Comparison of ENCODE assay signal across 19 cellular contexts in the genomic region with DNA sequence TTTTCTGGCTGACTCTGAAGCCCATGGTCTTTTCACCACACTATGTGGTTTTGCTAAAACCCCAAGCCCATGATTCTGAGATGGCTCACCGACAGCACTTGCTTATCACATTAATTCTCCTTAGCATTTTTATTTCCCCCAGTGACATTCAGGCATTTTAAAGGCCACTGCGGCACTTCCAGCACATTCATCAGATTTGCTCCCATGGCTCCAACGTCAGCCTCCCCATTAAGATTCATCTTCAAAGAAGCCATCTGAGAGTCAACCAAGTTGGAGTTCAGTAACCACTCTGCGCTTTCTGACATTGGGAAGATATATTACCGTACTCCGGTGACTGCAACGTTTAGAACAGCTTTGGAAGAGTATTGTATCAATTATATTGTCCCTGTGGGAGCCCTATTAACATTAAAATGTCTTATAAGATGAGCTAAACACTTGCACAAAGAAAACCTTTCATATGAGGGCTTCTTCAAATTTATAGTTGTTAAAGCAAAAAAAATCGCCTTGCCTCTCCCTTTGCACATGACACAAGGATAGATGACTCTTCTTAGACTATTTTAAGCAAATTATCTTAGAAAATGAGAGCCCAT.
"Had no signal": no experiment of that assay in that cellular context is flagged by ENCODE, and none has a peak within 500 bp of the region (broad histone marks: within the 10 kb centered on the region; RNA-seq: fewer than 3 reads in every experiment).

No MANE protein-coding gene starts in this region.

- ATAC-seq: activated T-cell treated with anti-CD3 and anti-CD28 coated beads, Interleukin-2, amount 50 U/mL, for 4 hours; heart left ventricle; naive thymus-derived CD8-positive, alpha-beta T cell; stimulated activated naive CD8-positive, alpha-beta T cell treated with anti-CD3 and anti-CD28 coated beads, Interleukin-15, Interleukin-2, amounts not matched to agents 100 U/mL and 50 U/mL, for 24 hours had no signal

- H3K36me3 Mint-ChIP-seq: memory B cell; naive thymus-derived CD8-positive, alpha-beta T cell had no signal

- H3K4me1 Mint-ChIP-seq: activated CD4-positive, alpha-beta T cell treated with anti-CD3 and anti-CD28 coated beads, Interleukin-2, amount 10 ng/mL, durations not matched to agents 24 days and 14 days; memory B cell had no signal

- H3K4me3 Mint-ChIP-seq: activated CD4-positive, alpha-beta T cell treated with anti-CD3 and anti-CD28 coated beads, Interleukin-2, amount 10 ng/mL, durations not matched to agents 24 days and 14 days; activated naive CD4-positive, alpha-beta T cell treated with anti-CD3 and anti-CD28 coated beads for 36 hours; activated T-cell treated with anti-CD3 and anti-CD28 coated beads, Interleukin-2, amount 50 U/mL, for 4 hours; memory B cell; naive thymus-derived CD8-positive, alpha-beta T cell had no signal

- H3K27me3 Mint-ChIP-seq: activated CD4-positive, alpha-beta T cell treated with anti-CD3 and anti-CD28 coated beads, Interleukin-2, amount 10 ng/mL, durations not matched to agents 24 days and 14 days; memory B cell had no signal

- DNase-seq: activated CD4-positive, alpha-beta T cell treated with anti-CD3 and anti-CD28 coated beads, Interleukin-2, amount 10 ng/mL, durations not matched to agents 24 days and 14 days; activated CD4-positive, CD25-positive, alpha-beta regulatory T cell; activated CD8-positive, alpha-beta memory T cell treated with anti-CD3 and anti-CD28 coated beads, Interleukin-2, amount 50 U/mL, for 4 hours; activated naive CD4-positive, alpha-beta T cell treated with anti-CD3 and anti-CD28 coated beads for 36 hours; activated T-cell treated with anti-CD3 and anti-CD28 coated beads, Interleukin-2, amount 50 U/mL, for 4 hours; anterior cingulate cortex; effector CD4-positive, alpha-beta T cell; esophagus squamous epithelium; heart left ventricle; kidney glomerular epithelial cell; naive thymus-derived CD8-positive, alpha-beta T cell; nucleus accumbens; posterior cingulate gyrus; retina; stimulated activated naive CD8-positive, alpha-beta T cell treated with anti-CD3 and anti-CD28 coated beads, Interleukin-15, Interleukin-2, amounts not matched to agents 100 U/mL and 50 U/mL, for 24 hours; T-helper 1 cell; T-helper 9 cell; transverse colon had no signal

- H3K27ac Mint-ChIP-seq: activated CD4-positive, alpha-beta T cell treated with anti-CD3 and anti-CD28 coated beads, Interleukin-2, amount 10 ng/mL, durations not matched to agents 24 days and 14 days; activated naive CD4-positive, alpha-beta T cell treated with anti-CD3 and anti-CD28 coated beads for 36 hours; memory B cell; naive thymus-derived CD8-positive, alpha-beta T cell had no signal

- H3K9me3 Mint-ChIP-seq: activated CD4-positive, alpha-beta T cell treated with anti-CD3 and anti-CD28 coated beads, Interleukin-2, amount 10 ng/mL, durations not matched to agents 24 days and 14 days had no signal
